Comparison of ENCODE assay signal across 20 cellular contexts in the genomic region with DNA sequence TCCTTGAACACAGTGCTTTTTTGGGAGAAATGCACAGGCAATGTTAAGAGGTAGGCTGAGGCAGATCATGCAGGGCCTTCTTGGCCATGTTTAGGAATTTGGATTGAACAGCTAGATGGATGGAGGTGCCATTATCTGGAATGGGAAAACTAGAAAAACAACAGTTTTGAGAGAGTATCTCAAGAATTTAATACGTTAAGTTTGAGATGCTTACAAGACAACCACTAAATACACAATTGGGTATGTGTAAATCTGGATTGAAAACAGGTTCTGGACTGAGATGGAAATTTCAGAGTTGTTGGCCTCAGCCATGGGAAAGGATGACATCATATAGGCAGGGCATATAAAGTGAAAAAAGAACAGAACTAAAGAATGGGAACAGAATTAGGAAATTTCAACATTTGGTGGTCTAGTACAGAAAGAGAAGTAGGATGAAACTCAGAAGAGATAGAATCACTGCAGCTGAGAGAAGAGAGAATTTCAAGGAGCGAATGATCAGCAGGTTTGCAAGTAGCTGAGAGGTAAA. TPM values are rescaled to one million over a fixed set of nuclear protein-coding genes. Genes with fewer than 3 reads are reported as not detected.
DNase-seq lines count a peak whose midpoint lies in the region; ATAC-seq, FAIRE-seq and TF ChIP-seq lines count a peak whose summit lies in the region.
"Had no signal": no experiment of that assay in that cellular context is flagged by ENCODE, and none has a peak within 500 bp of the region (broad histone marks: within the 10 kb centered on the region; RNA-seq: fewer than 3 reads in every experiment).

No MANE protein-coding gene starts in this region.

- H3K36me3 ChIP-seq in CD4-positive, CD25-positive, alpha-beta regulatory T cell (ENCODE audit: control insufficient read depth, insufficient read depth, low read length) = no peaks in the 10 kb centered on the region
- H3K36me3 ChIP-seq in CD8-positive, alpha-beta T cell (ENCODE audit: insufficient read depth, low read length) = no peaks in the 10 kb centered on the region
- no peaks in the 10 kb centered on the region for H3K36me3 ChIP-seq in GM12878 (ENCODE audit: control insufficient read depth in 2 of 2, insufficient read depth in 2 of 2, low read length in 1 of 2)
- no peaks in the 10 kb centered on the region for H3K36me3 ChIP-seq in right atrium auricular region
- peaks cover 0 to 1% of the 10 kb centered on the region in 2 donors for H3K36me3 ChIP-seq in small intestine (ENCODE audit: control insufficient read depth in 2 of 2, insufficient read depth in 2 of 2, low read length in 2 of 2)
- H3K36me3 ChIP-seq: breast epithelium had no signal

- DNase-seq in CD4-positive, CD25-positive, alpha-beta regulatory T cell = no peak
- no peak for DNase-seq in CD8-positive, alpha-beta T cell
- DNase-seq in GM12878 (ENCODE audit: low read depth, low spot score) (no peak), right atrium auricular region (ENCODE audit: low spot score) (no peak), OCI-M2 (lab: John Stamatoyannopoulos, UW; ENCODE audit: unreplicated experiment) (no peak), small intestine (no peak)
- DNase-seq: activated B cell treated with CpG ODN at 0.5 μM for 24 hours; activated naive CD8-positive, alpha-beta T cell treated with anti-CD3 and anti-CD28 coated beads, Interleukin-2, amount 10 ng/mL, durations not matched to agents 7 days and 5 days; dermis blood vessel endothelial cell; EL; GM23248; KG1; NCI-H1092 treated with DMSO at 0.1 percent for 48 hours; NCI-H2029 treated with DMSO at 0.1 percent for 48 hours; NK-92 treated with Interleukin-12 subunit alpha and Interleukin-12 subunit beta, amount 100 ng/mL, for 24 hours; testis had no signal

- TF ChIP-seq CTCF in CD8-positive, alpha-beta T cell (IDR thresholded peaks at IDR 0.05) = no peak
- TF ChIP-seq CTCF in GM12878 (IDR thresholded peaks at IDR 0.05 in 2 of 3, conservative IDR thresholded peaks at IDR 0.05 in 1 of 3; ENCODE audit: control insufficient read depth in 2 of 3, extremely low read depth in 1 of 3, insufficient read depth in 1 of 3, low read depth in 3 of 3, low read length in 3 of 3) (no peak), right atrium auricular region (IDR thresholded peaks at IDR 0.05) (no peak)

- 50% methylated on average over 2 of the region's 2 CpGs for WGBS in GM12878 (ENCODE audit: insufficient coverage, insufficient replicate concordance, low lambda C conversion rate, missing lambda C conversion rate)
- 69 to 73% (median 71%) methylated on average over 2 of the region's 2 CpGs for WGBS in small intestine, 3 donors

- POLR2A ChIA-PET in CD8-positive, alpha-beta T cell (lab: Charles Lee) = no interaction called here
- POLR2A ChIA-PET in GM12878 (lab: Charles Lee) = no interaction called here

- no peak overlapping the region for H3K9ac ChIP-seq in GM12878 (ENCODE audit: control insufficient read depth, insufficient read depth, low read length)
- H3K9ac ChIP-seq: GM23248 had no signal

- H3K27ac Mint-ChIP-seq in CD4-positive, CD25-positive, alpha-beta regulatory T cell = peak overlapping the region in 2 of 3 donors; percentile 2 to 63
- peak overlapping the region; percentile 28 for H3K27ac Mint-ChIP-seq in CD8-positive, alpha-beta T cell
- H3K27ac Mint-ChIP-seq: activated B cell treated with CpG ODN at 0.5 μM for 24 hours; activated naive CD8-positive, alpha-beta T cell treated with anti-CD3 and anti-CD28 coated beads, Interleukin-2, amount 10 ng/mL, durations not matched to agents 7 days and 5 days had no signal

- no peaks in the 10 kb centered on the region for H3K27me3 ChIP-seq in CD4-positive, CD25-positive, alpha-beta regulatory T cell (ENCODE audit: control insufficient read depth, insufficient read depth, low read length)
- no peaks in the 10 kb centered on the region for H3K27me3 ChIP-seq in CD8-positive, alpha-beta T cell (ENCODE audit: insufficient read depth, low read length)
- H3K27me3 ChIP-seq in GM12878 (replicated peaks in 1 of 2; ENCODE audit: control insufficient read depth in 2 of 2, insufficient read depth in 2 of 2, low read length in 1 of 2) = no peaks in the 10 kb centered on the region
- H3K27me3 ChIP-seq in right atrium auricular region = no peaks in the 10 kb centered on the region
- no peaks in the 10 kb centered on the region for H3K27me3 ChIP-seq in small intestine (ENCODE audit: control insufficient read depth in 2 of 2, insufficient read depth in 2 of 2, low read length in 2 of 2)
- H3K27me3 ChIP-seq: breast epithelium, testis had no signal

- H3K9me3 ChIP-seq in CD4-positive, CD25-positive, alpha-beta regulatory T cell (ENCODE audit: control insufficient read depth in 2 of 2, low read length in 2 of 2) = no peaks in the 10 kb centered on the region
- no peaks in the 10 kb centered on the region for H3K9me3 ChIP-seq in CD8-positive, alpha-beta T cell (ENCODE audit: low read length)
- H3K9me3 ChIP-seq in GM12878 (replicated peaks; ENCODE audit: control insufficient read depth, insufficient read depth, low read length) (no peaks in the 10 kb centered on the region), right atrium auricular region (no peaks in the 10 kb centered on the region), small intestine (ENCODE audit: control insufficient read depth, low read depth) (no peaks in the 10 kb centered on the region)
- H3K9me3 ChIP-seq: breast epithelium, testis had no signal

- H3K27ac ChIP-seq in CD4-positive, CD25-positive, alpha-beta regulatory T cell (ENCODE audit: insufficient read depth, low read length, poor library complexity, severe bottlenecking) = no peak overlapping the region
- H3K27ac ChIP-seq in CD8-positive, alpha-beta T cell (ENCODE audit: low read depth, low read length) = no peak overlapping the region
- H3K27ac ChIP-seq in GM12878 (ENCODE audit: control insufficient read depth, insufficient read depth) (no peak overlapping the region), right atrium auricular region (peak overlapping the region; percentile 2 to 57), small intestine (ENCODE audit: low read depth in 1 of 2, low read length in 1 of 2) (no peak overlapping the region)
- H3K27ac ChIP-seq: GM23248, testis had no signal

- no peak overlapping the region for H3K4me3 Mint-ChIP-seq in CD4-positive, CD25-positive, alpha-beta regulatory T cell
- H3K4me3 Mint-ChIP-seq in CD8-positive, alpha-beta T cell = no peak overlapping the region
- H3K4me3 Mint-ChIP-seq: activated B cell treated with CpG ODN at 0.5 μM for 24 hours; activated naive CD8-positive, alpha-beta T cell treated with anti-CD3 and anti-CD28 coated beads, Interleukin-2, amount 10 ng/mL, durations not matched to agents 7 days and 5 days had no signal

- no peak for ATAC-seq in CD4-positive, CD25-positive, alpha-beta regulatory T cell (ENCODE audit: low read depth in 2 of 2)
- no peak for ATAC-seq in CD8-positive, alpha-beta T cell
- ATAC-seq in GM12878 (no peak), GM21360 (IDR thresholded peaks at IDR 0.05; ENCODE audit: unreplicated experiment) (no peak)
- ATAC-seq: left lobe of liver had no signal

- RAD21 ChIA-PET in GM12878 (lab: Charles Lee; ENCODE audit: unreplicated experiment) = no interaction called here

- H3K4me3 ChIP-seq in CD4-positive, CD25-positive, alpha-beta regulatory T cell (ENCODE audit: low read depth, low read length) = no peak overlapping the region
- no peak overlapping the region for H3K4me3 ChIP-seq in CD8-positive, alpha-beta T cell (ENCODE audit: low read depth, low read length)
- H3K4me3 ChIP-seq in GM12878 (no peak overlapping the region), right atrium auricular region (no peak overlapping the region), small intestine (ENCODE audit: low read depth in 1 of 2, low read length in 2 of 2) (no peak overlapping the region)
- H3K4me3 ChIP-seq: breast epithelium, GM23248, testis had no signal

- H3K4me1 Mint-ChIP-seq in CD4-positive, CD25-positive, alpha-beta regulatory T cell = peaks cover 15 to 47% (median 33%) of the 10 kb centered on the region in 4 donors
- peaks cover 51% of the 10 kb centered on the region for H3K4me1 Mint-ChIP-seq in CD8-positive, alpha-beta T cell (ENCODE audit: low read depth)

- TF ChIP-seq POLR2A in GM12878 (IDR thresholded peaks at IDR 0.05; ENCODE audit: low read depth, low read length) = no peak

- CTCF ChIA-PET in CD8-positive, alpha-beta T cell (lab: Charles Lee) = interaction anchor here (5.7 kb wide), 1 partner anchor 36 kb away, joined by 29 read pairs; a partner anchor contains a TSS
- CTCF ChIA-PET in GM12878 (lab: Yijun Ruan, JAX) = interaction anchor here (0.8 to 1.6 kb wide), 6 partner anchors 21 to 147 kb away, joined by 3 to 4 read pairs (median 3); no protein-coding TSS in a partner anchor

- TF ChIP-seq RAD21 in GM12878 (IDR thresholded peaks at IDR 0.05; ENCODE audit: insufficient read depth, low read depth, low read length) = no peak

- H3K36me3 Mint-ChIP-seq in CD4-positive, CD25-positive, alpha-beta regulatory T cell = peaks cover 16% of the 10 kb centered on the region
- peaks cover 5% of the 10 kb centered on the region for H3K36me3 Mint-ChIP-seq in CD8-positive, alpha-beta T cell

- H3K79me2 ChIP-seq in GM12878 (ENCODE audit: control insufficient read depth, insufficient read depth, low read length) = peaks cover 16% of the 10 kb centered on the region

- H3K27me3 Mint-ChIP-seq in CD4-positive, CD25-positive, alpha-beta regulatory T cell = no peaks in the 10 kb centered on the region
- H3K27me3 Mint-ChIP-seq in CD8-positive, alpha-beta T cell (ENCODE audit: low read depth) = no peaks in the 10 kb centered on the region
- H3K27me3 Mint-ChIP-seq: activated B cell treated with CpG ODN at 0.5 μM for 24 hours; activated naive CD8-positive, alpha-beta T cell treated with anti-CD3 and anti-CD28 coated beads, Interleukin-2, amount 10 ng/mL, durations not matched to agents 7 days and 5 days had no signal

- BruUV-seq in GM12878 (replicated peaks; lab: Mats Ljungman, UMichigan) = TSS peak; percentile 37

- peaks cover 0 to 1% (median 0%) of the 10 kb centered on the region in 7 donors for H3K9me3 Mint-ChIP-seq in CD4-positive, CD25-positive, alpha-beta regulatory T cell
- peaks cover 3% of the 10 kb centered on the region for H3K9me3 Mint-ChIP-seq in CD8-positive, alpha-beta T cell
- H3K9me3 Mint-ChIP-seq: activated B cell treated with CpG ODN at 0.5 μM for 24 hours; activated naive CD8-positive, alpha-beta T cell treated with anti-CD3 and anti-CD28 coated beads, Interleukin-2, amount 10 ng/mL, durations not matched to agents 7 days and 5 days had no signal

- FAIRE-seq in GM12878 (lab: Jason Lieb, UNC) = no peak
- FAIRE-seq in small intestine (lab: Jason Lieb, UNC) = no peak
- FAIRE-seq: frontal cortex had no signal

- intact Hi-C loops in CD8-positive, alpha-beta T cell (cut with DNase I, micrococcal nuclease) = no loop called here
- intact Hi-C loops in GM12878 (cut with micrococcal nuclease; ENCODE audit: unreplicated experiment) = no loop called here

- no peak overlapping the region for H2AFZ ChIP-seq in GM12878 (ENCODE audit: control insufficient read depth, low read depth, low read length)
- H2AFZ ChIP-seq: GM23248 had no signal

- H3K4me2 ChIP-seq in GM12878 (ENCODE audit: control insufficient read depth, insufficient read depth) = no peak overlapping the region

- no peak for TF ChIP-seq EP300 in GM12878 (IDR thresholded peaks at IDR 0.05; ENCODE audit: borderline replicate concordance in 1 of 2, control insufficient read depth in 1 of 2, low read depth in 2 of 2, low read length in 2 of 2)

- SMC1A ChIA-PET in GM12878 (lab: Charles Lee; ENCODE audit: uncharacterized antibody, unreplicated experiment) = interaction anchor here (0.9 to 13.4 kb wide), 4 partner anchors 11 to 130 kb away, joined by 3 to 161 read pairs (median 18); a partner anchor contains a TSS

- H4K20me1 ChIP-seq in GM12878 (ENCODE audit: control insufficient read depth, insufficient read depth) = no peaks in the 10 kb centered on the region

- H3K4me1 ChIP-seq in CD4-positive, CD25-positive, alpha-beta regulatory T cell (ENCODE audit: control insufficient read depth, insufficient read depth, low read length, poor library complexity, severe bottlenecking) = peaks cover 6% of the 10 kb centered on the region
- H3K4me1 ChIP-seq in CD8-positive, alpha-beta T cell (ENCODE audit: insufficient read depth, low read length) = peaks cover 8% of the 10 kb centered on the region
- peaks cover 13% of the 10 kb centered on the region for H3K4me1 ChIP-seq in GM12878 (ENCODE audit: control insufficient read depth, insufficient read depth, low read length)
- peaks cover 0 to 10% of the 10 kb centered on the region in 2 donors for H3K4me1 ChIP-seq in right atrium auricular region
- peaks cover 8 to 11% of the 10 kb centered on the region in 2 donors for H3K4me1 ChIP-seq in small intestine (ENCODE audit: control insufficient read depth in 2 of 2, insufficient read depth in 1 of 2, low read depth in 1 of 2, low read length in 1 of 2)
- H3K4me1 ChIP-seq: breast epithelium had no signal

- in situ Hi-C loops in GM12878 (cut with MboI) = no loop called here

RNA-seq across cellular contexts. Expression of a gene that starts 37.1 kb away (rescaled TPM):
- 41.9 TPM for total RNA-seq in CD4-positive, CD25-positive, alpha-beta regulatory T cell
- 10 to 100 TPM; 12.6 to 16.5 (median 13.9) TPM for polyA plus RNA-seq in CD4-positive, CD25-positive, alpha-beta regulatory T cell
- total RNA-seq in CD8-positive, alpha-beta T cell = 10 to 100 TPM; 27.2 to 28.6 TPM
- total RNA-seq in GM12878 (2013; cell fraction: nucleolus; rRNA removed) = 24.6 and 31.1 TPM in 2 replicates
- 24.5 and 29.8 TPM in 2 replicates for total RNA-seq in GM12878 (2014; rRNA removed)
- total RNA-seq in GM12878 (2014; rRNA removed; fragmentation: Illumina TruSeq; extraction: Trizol) = 43.8 and 44.9 TPM in 2 replicates
- total RNA-seq in GM12878 (2021) = 46.1 and 50.3 TPM in 2 replicates
- 17.0 TPM for polyA plus RNA-seq in GM12878 (2011; ENCODE audit: low read depth)
- 50.0 and 55.5 TPM in 2 replicates for polyA plus RNA-seq in GM12878 (2011; rRNA removed)
- 24.8 and 27.7 TPM in 2 replicates for polyA plus RNA-seq in GM12878 (2011; cell fraction: cytosol; rRNA removed)
- polyA plus RNA-seq in GM12878 (2011; cell fraction: nucleus; rRNA removed) = 21.3 and 27.9 TPM in 2 replicates
- polyA plus RNA-seq in GM12878 (2012) = 19.6 and 24.0 TPM in 2 replicates
- 49.7 and 55.3 TPM in 2 replicates for polyA plus RNA-seq in GM12878 (2014; fragmentation: Illumina TruSeq; extraction: Trizol)
- polyA plus RNA-seq in GM12878 (2014; fragmentation: Nextera tagmentation; extraction: Ambion mirVana) = 10 to 100 TPM; 18.9 to 28.8 TPM
- 20.1 and 21.4 TPM in 2 replicates for polyA plus RNA-seq in GM12878 (2014; rRNA removed)
- polyA plus RNA-seq in GM12878 (2016; fragmentation: Nextera tagmentation; extraction: Ambion mirVana) = 10 to 100 TPM; 32.9 to 35.4 TPM
- 80.7 and 105 TPM in 2 replicates for polyA minus RNA-seq in GM12878 (2011; rRNA and poly(A)+ RNA removed)
- polyA minus RNA-seq in GM12878 (2011; cell fraction: cytosol; rRNA and poly(A)+ RNA removed) = 25.5 and 28.4 TPM in 2 replicates
- polyA minus RNA-seq in GM12878 (2011; cell fraction: nucleus; rRNA and poly(A)+ RNA removed) = 19.9 and 34.3 TPM in 2 replicates
- 10 to 100 TPM; 12.2 to 12.7 TPM for total RNA-seq in right atrium auricular region
- 10 to 100 TPM; 10.7 to 42.3 (median 11.3) TPM for polyA plus RNA-seq in small intestine

Comparison
In these comparisons a context has a peak if more than half of its experiments do, and no peak if none do; other contexts are left out.
1. H3K27ac ChIP-seq: peak in right atrium auricular region (2 of 2); none in CD4-positive, CD25-positive, alpha-beta regulatory T cell (single experiment), CD8-positive, alpha-beta T cell (single experiment), GM12878 (single experiment) and small intestine (0 of 2).